In the genomic region with DNA sequence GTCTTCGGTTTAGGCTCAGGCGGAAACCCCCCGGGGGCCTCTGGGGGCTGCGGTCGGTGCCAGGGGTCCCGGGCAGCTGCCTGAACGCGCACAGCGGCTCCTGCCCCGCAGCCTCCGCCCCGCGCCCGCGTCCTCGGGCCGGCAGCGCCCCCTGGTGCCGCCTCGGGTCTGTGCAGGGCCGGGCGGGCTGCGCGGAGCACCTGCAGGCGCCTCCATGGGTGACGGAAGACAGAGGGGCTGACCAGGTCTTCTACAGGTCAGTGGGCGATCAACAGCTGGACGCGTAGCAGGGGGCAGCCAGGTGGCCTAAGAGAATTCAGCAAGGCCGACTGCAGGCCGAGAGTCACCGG, we compare ENCODE assay signal across 8 cellular contexts.
A peak's percentile ranks its signal among the peaks of the same experiment; 100 is the strongest.
DNase-seq lines count a peak whose midpoint lies in the region; ATAC-seq and TF ChIP-seq lines count a peak whose summit lies in the region.
"Not testable (repeated sequence)": the region's sequence is repeated elsewhere in the genome, so short reads cannot be mapped to it uniquely, and the experiment has no call there.

No MANE protein-coding gene starts in this region.

- not testable (repeated sequence) for H3K27me3 ChIP-seq in naive thymus-derived CD4-positive, alpha-beta T cell (ENCODE audit: control insufficient read depth in 2 of 2, insufficient read depth in 2 of 2, low read length in 2 of 2); upper lobe of left lung

- not testable (repeated sequence) for H3K36me3 ChIP-seq in naive thymus-derived CD4-positive, alpha-beta T cell (ENCODE audit: control insufficient read depth in 2 of 3, insufficient read depth in 3 of 3, low read length in 3 of 3); upper lobe of left lung

- not testable (repeated sequence) for H3K36me3 Mint-ChIP-seq in IgD-negative memory B cell; activated T-cell treated with anti-CD3 and anti-CD28 coated beads, Interleukin-2, amount 50 U/mL, for 72 hours (ENCODE audit: insufficient read depth in 2 of 2); naive thymus-derived CD4-positive, alpha-beta T cell

- not testable (repeated sequence) for H3K9me3 Mint-ChIP-seq in IgD-negative memory B cell; activated T-cell treated with anti-CD3 and anti-CD28 coated beads, Interleukin-2, amount 50 U/mL, for 72 hours; naive thymus-derived CD4-positive, alpha-beta T cell

- TF ChIP-seq EP300 in upper lobe of left lung (IDR thresholded peaks at IDR 0.05): not testable (repeated sequence)

- not testable (repeated sequence) for DNase-seq in activated T-cell treated with anti-CD3 and anti-CD28 coated beads, Interleukin-2, amount 50 U/mL, for 72 hours; naive thymus-derived CD4-positive, alpha-beta T cell; upper lobe of left lung

- not testable (repeated sequence) for H3K9me3 ChIP-seq in naive thymus-derived CD4-positive, alpha-beta T cell (ENCODE audit: control insufficient read depth in 2 of 3, low read length in 3 of 3); upper lobe of left lung

- H3K4me3 Mint-ChIP-seq in IgD-negative memory B cell: peak overlapping the region in 3 of 4 donors; percentile 54 to 78 (median 74)
- peak overlapping the region in 1 of 2 donors; percentile 54 for H3K4me3 Mint-ChIP-seq in activated T-cell treated with anti-CD3 and anti-CD28 coated beads, Interleukin-2, amount 50 U/mL, for 72 hours
- H3K4me3 Mint-ChIP-seq in naive thymus-derived CD4-positive, alpha-beta T cell: peak overlapping the region in 7 of 10 donors; percentile 35 to 78 (median 60)

- H3K27ac Mint-ChIP-seq in IgD-negative memory B cell: peak overlapping the region in 1 of 3 donors; percentile 74
- not testable (repeated sequence) for H3K27ac Mint-ChIP-seq in activated T-cell treated with anti-CD3 and anti-CD28 coated beads, Interleukin-2, amount 50 U/mL, for 72 hours; naive thymus-derived CD4-positive, alpha-beta T cell

- POLR2A ChIA-PET in naive thymus-derived CD4-positive, alpha-beta T cell (lab: Charles Lee): not testable (repeated sequence)

- not testable (repeated sequence) for H3K27me3 Mint-ChIP-seq in IgD-negative memory B cell; activated T-cell treated with anti-CD3 and anti-CD28 coated beads, Interleukin-2, amount 50 U/mL, for 72 hours (ENCODE audit: low read depth); naive thymus-derived CD4-positive, alpha-beta T cell

- ATAC-seq in GM18498 (IDR thresholded peaks at IDR 0.05; ENCODE audit: unreplicated experiment) (peak; percentile 85), GM21423 (IDR thresholded peaks at IDR 0.05; ENCODE audit: unreplicated experiment) (peak; percentile 92), HG02973 (IDR thresholded peaks at IDR 0.05; ENCODE audit: unreplicated experiment) (peak; percentile 81), esophagus mucosa (peak; percentile 91), upper lobe of left lung (ENCODE audit: low FRiP score in 2 of 2) (peak; percentile 80 to 94)
- peak; percentile 90 to 92 for ATAC-seq in activated T-cell treated with anti-CD3 and anti-CD28 coated beads, Interleukin-2, amount 50 U/mL, for 72 hours (replicated peaks in 1 of 2)
- peak; percentile 97 for ATAC-seq in naive thymus-derived CD4-positive, alpha-beta T cell

- TF ChIP-seq POLR2A in upper lobe of left lung (IDR thresholded peaks at IDR 0.05): not testable (repeated sequence)

- intact Hi-C loops in naive thymus-derived CD4-positive, alpha-beta T cell (cut with micrococcal nuclease): loop anchor here in 1 of 2 donors (5.0 kb wide), 1 partner anchor 68 kb away; no protein-coding TSS in a partner anchor

- H3K27ac ChIP-seq in naive thymus-derived CD4-positive, alpha-beta T cell (ENCODE audit: low read depth, low read length); upper lobe of left lung: not testable (repeated sequence)

- not testable (repeated sequence) for H3K4me3 ChIP-seq in naive thymus-derived CD4-positive, alpha-beta T cell (ENCODE audit: low read length)
- peak overlapping the region in 3 of 4 donors; percentile 35 to 41 (median 40) for H3K4me3 ChIP-seq in upper lobe of left lung

- not testable (repeated sequence) for H3K4me1 Mint-ChIP-seq in IgD-negative memory B cell; activated T-cell treated with anti-CD3 and anti-CD28 coated beads, Interleukin-2, amount 50 U/mL, for 72 hours (ENCODE audit: low read depth); naive thymus-derived CD4-positive, alpha-beta T cell

- CTCF ChIA-PET in naive thymus-derived CD4-positive, alpha-beta T cell (lab: Charles Lee): not testable (repeated sequence)

- WGBS in upper lobe of left lung, 2 donors: 0% methylated on average over 2 of the region's 32 CpGs; no CpG with 5 or more reads in 1 of the 2 donors

- TF ChIP-seq CTCF in upper lobe of left lung (IDR thresholded peaks at IDR 0.05): not testable (repeated sequence)

- H3K4me1 ChIP-seq in naive thymus-derived CD4-positive, alpha-beta T cell (ENCODE audit: control insufficient read depth in 2 of 2, insufficient read depth in 2 of 2, low read length in 2 of 2); upper lobe of left lung: not testable (repeated sequence)
